27 cellular contexts compared by ENCODE assay signal in the genomic region with DNA sequence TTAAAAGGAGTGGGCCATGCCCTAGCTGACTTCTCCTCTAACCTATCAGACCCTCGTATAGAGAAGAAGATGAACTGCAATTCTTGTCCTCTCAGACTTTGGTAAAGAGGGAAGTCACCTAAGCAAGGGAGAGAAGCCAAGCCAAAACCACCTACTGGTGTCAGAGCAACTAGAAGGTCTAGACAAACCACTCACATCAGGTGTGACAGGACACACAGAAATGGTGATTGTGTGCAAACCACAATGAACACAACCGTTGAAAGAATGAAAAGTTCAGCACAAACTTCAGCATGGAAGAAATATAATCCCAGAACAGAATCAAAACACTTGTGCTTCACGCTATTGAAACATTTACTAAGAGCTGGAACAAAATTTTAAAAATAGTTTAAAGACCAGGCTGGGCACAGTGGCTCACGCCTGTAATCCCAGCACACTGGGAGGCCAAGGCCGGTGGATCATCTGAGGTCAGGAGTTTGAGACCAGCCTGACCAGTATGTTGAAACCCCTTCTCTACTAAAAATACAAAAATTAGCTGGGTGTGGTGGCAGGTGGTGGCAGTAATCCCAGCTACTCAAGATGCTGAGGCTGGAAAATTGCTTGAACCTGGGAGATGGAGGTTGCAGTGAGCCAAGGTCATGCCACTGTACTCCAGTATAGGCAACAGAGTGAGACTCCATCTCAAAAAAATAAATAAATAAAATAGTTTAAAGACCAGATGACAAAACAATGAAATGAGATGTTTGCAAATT. TPM values are rescaled to one million over a fixed set of nuclear protein-coding genes. Genes with fewer than 3 reads are reported as not detected.
"Had no signal": no experiment of that assay in that cellular context is flagged by ENCODE, and none has a peak within 500 bp of the region (broad histone marks: within the 10 kb centered on the region; RNA-seq: fewer than 3 reads in every experiment).

No MANE protein-coding gene starts in this region.

- DNase-seq: cortex of kidney; effector CD4-positive, alpha-beta T cell; foreskin keratinocyte; heart left ventricle; kidney; mucosa of descending colon; naive B cell; right lobe of liver; stimulated activated CD4-positive, alpha-beta T cell treated with anti-CD3 and anti-CD28 coated beads, Interleukin-12 subunit alpha, Interleukin-12 subunit beta, amount 100 ng/mL, for 4 hours; stimulated activated CD4-positive, alpha-beta T cell treated with anti-CD3 and anti-CD28 coated beads, Interleukin-1b, Interleukin-23, amount 100 ng/mL, for 48 hours; stimulated activated CD4-positive, alpha-beta T cell treated with anti-CD3 and anti-CD28 coated beads, Interleukin-4, amount 100 ng/mL, for 1 hour; stimulated activated CD8-positive, alpha-beta memory T cell treated with anti-CD3 and anti-CD28 coated beads, Interleukin-4, amount 100 ng/mL, for 48 hours; stimulated activated naive CD4-positive, alpha-beta T cell; stimulated activated naive CD8-positive, alpha-beta T cell treated with anti-CD3 and anti-CD28 coated beads, Interleukin-15, amount 100 ng/mL, for 72 hours; transverse colon; upper lobe of right lung had no signal

- H3K9ac ChIP-seq: neural progenitor cell, parathyroid adenoma had no signal

- H3K4me1 ChIP-seq: foreskin keratinocyte, gastroesophageal sphincter, heart left ventricle, neural progenitor cell, parathyroid adenoma, right lobe of liver, suprapubic skin, upper lobe of right lung, vagina had no signal

- ATAC-seq: foreskin keratinocyte; gastroesophageal sphincter; heart left ventricle; left lobe of liver; natural killer cell treated with Interleukin-12 subunit alpha and Interleukin-12 subunit beta and Interleukin-15 and Interleukin-18, amount 100 ng/mL, for 72 hours; right lobe of liver; stimulated activated naive CD8-positive, alpha-beta T cell treated with anti-CD3 and anti-CD28 coated beads, Interleukin-15, amount 100 ng/mL, for 72 hours; upper lobe of right lung had no signal

- H3K27ac ChIP-seq: foreskin keratinocyte, gastroesophageal sphincter, heart left ventricle, hepatocyte, neural progenitor cell, parathyroid adenoma, right lobe of liver, suprapubic skin, transverse colon, upper lobe of right lung, vagina had no signal

- H3K4me3 ChIP-seq: gastroesophageal sphincter, heart left ventricle, hepatocyte, lung, mucosa of descending colon, neural progenitor cell, right lobe of liver, smooth muscle cell, suprapubic skin, transverse colon, upper lobe of right lung, vagina had no signal

- H3K36me3 ChIP-seq: gastroesophageal sphincter, heart left ventricle, neural progenitor cell, right lobe of liver, suprapubic skin, transverse colon, upper lobe of right lung, vagina had no signal

- FAIRE-seq: kidney had no signal

- H3K9me3 ChIP-seq: gastroesophageal sphincter, heart left ventricle, mucosa of descending colon, right lobe of liver, suprapubic skin, transverse colon, upper lobe of right lung, vagina had no signal

- H2AFZ ChIP-seq: hepatocyte, neural progenitor cell, parathyroid adenoma had no signal

- H3K79me2 ChIP-seq: hepatocyte, parathyroid adenoma had no signal

- H3K27me3 ChIP-seq: foreskin keratinocyte, heart left ventricle, hepatocyte, neural progenitor cell, right lobe of liver, transverse colon, upper lobe of right lung, vagina had no signal

- H3K4me2 ChIP-seq: hepatocyte, neural progenitor cell, smooth muscle cell had no signal

RNA-seq across cellular contexts. Expression of gene NTF3, which starts 56.2 kb away (rescaled TPM):
- total RNA-seq: dermis microvascular lymphatic vessel endothelial cell; foreskin keratinocyte; natural killer cell treated with Interleukin-12 subunit alpha and Interleukin-12 subunit beta and Interleukin-15 and Interleukin-18, amount 100 ng/mL, for 72 hours had no signal
- polyA plus RNA-seq: foreskin keratinocyte had no signal
